13 cellular contexts compared by ENCODE assay signal in genomic region chr5:149205625-149206523, GRCh38.
A peak's percentile ranks its signal among the peaks of the same experiment; 100 is the strongest.
DNase-seq lines count a peak whose midpoint lies in the region; ATAC-seq, FAIRE-seq and TF ChIP-seq lines count a peak whose summit lies in the region.
"Had no signal": no experiment of that assay in that cellular context is flagged by ENCODE, and none has a peak within 500 bp of the region (broad histone marks: within the 10 kb centered on the region; RNA-seq: fewer than 3 reads in every experiment).

No MANE protein-coding gene starts in this region.

- no peaks in the 10 kb centered on the region for H3K36me3 Mint-ChIP-seq in activated CD8-positive, alpha-beta T cell treated with anti-CD3 and anti-CD28 coated beads, Interleukin-2, amount 10 ng/mL, durations not matched to agents 7 days and 5 days (ENCODE audit: low read depth)

- H3K27ac Mint-ChIP-seq in activated CD8-positive, alpha-beta T cell treated with anti-CD3 and anti-CD28 coated beads, Interleukin-2, amount 10 ng/mL, durations not matched to agents 7 days and 5 days = no peak overlapping the region

- BruUV-seq in OCI-LY7 (replicated peaks; lab: Mats Ljungman, UMichigan) = no TSS peak

- H3K79me2 ChIP-seq in keratinocyte (ENCODE audit: control insufficient read depth, insufficient read depth, low read length) = no peaks in the 10 kb centered on the region
- H3K79me2 ChIP-seq in OCI-LY7 (ENCODE audit: insufficient read depth, low read depth, low read length) = no peaks in the 10 kb centered on the region

- intact Hi-C loops in OCI-LY7 (cut with micrococcal nuclease; ENCODE audit: unreplicated experiment) = no loop called here

- no peak overlapping the region for H3K4me3 Mint-ChIP-seq in activated CD8-positive, alpha-beta T cell treated with anti-CD3 and anti-CD28 coated beads, Interleukin-2, amount 10 ng/mL, durations not matched to agents 7 days and 5 days

- H3K9ac ChIP-seq in keratinocyte (ENCODE audit: control insufficient read depth, extremely low read depth, insufficient read depth, low read length) (no peak overlapping the region), skeletal muscle tissue (ENCODE audit: low read depth in 1 of 3, low read length in 3 of 3) (no peak overlapping the region)

- H4K20me1 ChIP-seq in keratinocyte (ENCODE audit: control insufficient read depth, extremely low read depth, insufficient read depth, low read length) (no peaks in the 10 kb centered on the region), OCI-LY7 (ENCODE audit: insufficient read depth, low read length) (no peaks in the 10 kb centered on the region)

- no peaks in the 10 kb centered on the region for H3K9me1 ChIP-seq in keratinocyte (ENCODE audit: control insufficient read depth, extremely low read depth, insufficient read depth, low read length)

- H3K4me2 ChIP-seq in keratinocyte (ENCODE audit: control insufficient read depth, extremely low read depth, insufficient read depth, low read depth, low read length) = peak overlapping the region; percentile 45
- no peak overlapping the region for H3K4me2 ChIP-seq in OCI-LY7 (ENCODE audit: low read length)

- no peaks in the 10 kb centered on the region for H3K27me3 Mint-ChIP-seq in activated CD8-positive, alpha-beta T cell treated with anti-CD3 and anti-CD28 coated beads, Interleukin-2, amount 10 ng/mL, durations not matched to agents 7 days and 5 days (ENCODE audit: low read depth)

- dilution Hi-C loops in keratinocyte (cut with MboI; ENCODE audit: extremely low pct_ligation_motif_present, low sequenced_read_pairs) = no loop called here

- H3K9me2 ChIP-seq in OCI-LY7 (ENCODE audit: insufficient read depth, low read length) = no peaks in the 10 kb centered on the region

- CTCF ChIA-PET in activated CD8-positive, alpha-beta T cell treated with anti-CD3 and anti-CD28 coated beads, Interleukin-2, amount 10 ng/mL, durations not matched to agents 7 days and 5 days (lab: Charles Lee) = no interaction called here
- CTCF ChIA-PET in OCI-LY7 (lab: Charles Lee; ENCODE audit: unreplicated experiment) = no interaction called here

- POLR2A ChIA-PET in activated CD8-positive, alpha-beta T cell treated with anti-CD3 and anti-CD28 coated beads, Interleukin-2, amount 10 ng/mL, durations not matched to agents 7 days and 5 days (lab: Charles Lee) = no interaction called here
- POLR2A ChIA-PET in OCI-LY7 (lab: Charles Lee) = no interaction called here

- ATAC-seq in activated CD8-positive, alpha-beta T cell treated with anti-CD3 and anti-CD28 coated beads, Interleukin-2, amount 10 ng/mL, durations not matched to agents 7 days and 5 days = no peak
- ATAC-seq: SK-N-SH treated with all-trans-retinoic acid at 6 μM for 48 hours had no signal

- no peaks in the 10 kb centered on the region for H3K27me3 ChIP-seq in bronchial epithelial cell (ENCODE audit: control insufficient read depth, insufficient read depth, low read length)
- H3K27me3 ChIP-seq in keratinocyte (ENCODE audit: control insufficient read depth, extremely low read depth, insufficient read depth, low read length) = no peaks in the 10 kb centered on the region
- H3K27me3 ChIP-seq in skeletal muscle tissue (ENCODE audit: control insufficient read depth in 3 of 3, insufficient read depth in 3 of 3, low read length in 3 of 3) = no peaks in the 10 kb centered on the region

- TF ChIP-seq CTCF in bronchial epithelial cell (IDR thresholded peaks at IDR 0.05; ENCODE audit: insufficient read depth, low read length, severe bottlenecking) (no peak), keratinocyte (optimal IDR thresholded peaks at IDR 0.05 in 1 of 3, IDR thresholded peaks at IDR 0.05 in 1 of 3, conservative IDR thresholded peaks at IDR 0.05 in 1 of 3; ENCODE audit: extremely low read depth in 1 of 3, insufficient read depth in 2 of 3, low read length in 3 of 3) (no peak), OCI-LY7 (conservative IDR thresholded peaks at IDR 0.05; ENCODE audit: low read length) (no peak)

- no peak overlapping the region for H3K4me3 ChIP-seq in bronchial epithelial cell (ENCODE audit: low read depth, low read length)
- H3K4me3 ChIP-seq in keratinocyte (ENCODE audit: control insufficient read depth in 2 of 3, extremely low read depth in 1 of 3, insufficient read depth in 2 of 3, low read depth in 1 of 3, low read length in 3 of 3) = no peak overlapping the region
- H3K4me3 ChIP-seq in skeletal muscle tissue (ENCODE audit: low read length in 3 of 3) = no peak overlapping the region
- no peak overlapping the region for H3K4me3 ChIP-seq in OCI-LY7 (ENCODE audit: low read depth, low read length, poor library complexity, severe bottlenecking)

- no peak for FAIRE-seq in bronchial epithelial cell (lab: Jason Lieb, UNC)
- FAIRE-seq in keratinocyte (lab: Jason Lieb, UNC) = peak; percentile 34

- H3K9me3 Mint-ChIP-seq in activated CD8-positive, alpha-beta T cell treated with anti-CD3 and anti-CD28 coated beads, Interleukin-2, amount 10 ng/mL, durations not matched to agents 7 days and 5 days (ENCODE audit: insufficient read depth) = no peaks in the 10 kb centered on the region

- peak; percentile 91 for DNase-seq in HCEC 1CT
- peak; percentile 24 for DNase-seq in bronchial epithelial cell (ENCODE audit: low read depth)
- no peak for DNase-seq in keratinocyte (ENCODE audit: low read depth, low spot score)
- DNase-seq in activated CD8-positive, alpha-beta T cell treated with anti-CD3 and anti-CD28 coated beads, Interleukin-2, amount 10 ng/mL, durations not matched to agents 7 days and 5 days = no peak
- DNase-seq in OCI-LY7 (ENCODE audit: low spot score) = no peak
- DNase-seq in SKM-1 (lab: John Stamatoyannopoulos, UW; ENCODE audit: unreplicated experiment) = no peak
- no peak for DNase-seq in activated CD4-positive, alpha-beta T cell treated with anti-CD3 and anti-CD28 coated beads, Interleukin-2, amount 50 U/mL, for 1 hour
- DNase-seq: activated CD4-positive, alpha-beta T cell treated with anti-CD3 and anti-CD28 coated beads for 1 hour; activated effector memory CD4-positive, alpha-beta T cell treated with anti-CD3 and anti-CD28 coated beads, Interleukin-2, amount 50 U/mL, for 16 hours; NCI-H1092; NCI-H526 had no signal

- no peaks in the 10 kb centered on the region for H3K36me3 ChIP-seq in bronchial epithelial cell (ENCODE audit: control insufficient read depth, insufficient read depth, low read length)
- H3K36me3 ChIP-seq in keratinocyte (ENCODE audit: control insufficient read depth in 2 of 2, extremely low read depth in 1 of 2, insufficient read depth in 2 of 2, low read length in 2 of 2) = no peaks in the 10 kb centered on the region
- peaks cover 24 to 27% (median 26%) of the 10 kb centered on the region in 3 donors for H3K36me3 ChIP-seq in skeletal muscle tissue (ENCODE audit: control insufficient read depth in 3 of 3, insufficient read depth in 3 of 3, low read length in 3 of 3)
- H3K36me3 ChIP-seq in OCI-LY7 (ENCODE audit: insufficient read depth, low read length) = no peaks in the 10 kb centered on the region

- H3K9me3 ChIP-seq in keratinocyte (ENCODE audit: control insufficient read depth, low read depth, low read length) (no peaks in the 10 kb centered on the region), skeletal muscle tissue (ENCODE audit: control insufficient read depth in 3 of 3, low read length in 3 of 3) (peaks cover 0 to 2% (median 0%) of the 10 kb centered on the region in 3 donors), OCI-LY7 (ENCODE audit: low read length) (no peaks in the 10 kb centered on the region)

- no peaks in the 10 kb centered on the region for H3K4me1 Mint-ChIP-seq in activated CD8-positive, alpha-beta T cell treated with anti-CD3 and anti-CD28 coated beads, Interleukin-2, amount 10 ng/mL, durations not matched to agents 7 days and 5 days (ENCODE audit: low read depth)

- H3K4me1 ChIP-seq in keratinocyte (ENCODE audit: control insufficient read depth, extremely low read depth, insufficient read depth, low read length) (peaks cover 24% of the 10 kb centered on the region), skeletal muscle tissue (ENCODE audit: control insufficient read depth in 3 of 3, insufficient read depth in 3 of 3, low read length in 3 of 3) (peaks cover 9 to 27% (median 15%) of the 10 kb centered on the region in 3 donors), OCI-LY7 (ENCODE audit: insufficient read depth, low read length, poor library complexity, severe bottlenecking) (no peaks in the 10 kb centered on the region)

- H3K27ac ChIP-seq in keratinocyte (ENCODE audit: control insufficient read depth, insufficient read depth, low read length) (no peak overlapping the region), skeletal muscle tissue (ENCODE audit: low read depth, low read length) (peak overlapping the region; percentile 20), OCI-LY7 (ENCODE audit: low read depth, low read length, poor library complexity, severe bottlenecking) (no peak overlapping the region)

- H2AFZ ChIP-seq in keratinocyte (ENCODE audit: control insufficient read depth, low read length) (no peak overlapping the region), OCI-LY7 (ENCODE audit: low read length) (no peak overlapping the region)

Comparison
In these comparisons a context has a peak if more than half of its experiments do, and no peak if none do; other contexts are left out.
1. DNase-seq: peak in HCEC 1CT (single experiment) and bronchial epithelial cell (single experiment); none in keratinocyte (single experiment), activated CD8-positive, alpha-beta T cell treated with anti-CD3 and anti-CD28 coated beads, Interleukin-2, amount 10 ng/mL, durations not matched to agents 7 days and 5 days (single experiment), OCI-LY7 (single experiment), SKM-1 (single experiment) and activated CD4-positive, alpha-beta T cell treated with anti-CD3 and anti-CD28 coated beads, Interleukin-2, amount 50 U/mL, for 1 hour (single experiment).